ENCODE assay signal across 21 cellular contexts in the genomic region with DNA sequence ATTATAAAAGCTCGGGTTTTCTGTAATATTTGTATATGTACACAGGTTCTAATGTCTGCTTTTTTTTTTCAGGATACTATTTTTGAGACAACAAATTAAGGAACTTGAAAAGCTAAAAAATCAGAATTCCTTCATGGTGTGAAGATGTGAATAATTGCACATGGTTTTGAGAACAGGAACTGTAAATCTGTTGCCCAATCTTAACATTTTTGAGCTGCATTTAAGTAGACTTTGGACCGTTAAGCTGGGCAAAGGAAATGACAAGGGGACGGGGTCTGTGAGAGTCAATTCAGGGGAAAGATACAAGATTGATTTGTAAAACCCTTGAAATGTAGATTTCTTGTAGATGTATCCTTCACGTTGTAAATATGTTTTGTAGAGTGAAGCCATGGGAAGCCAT.
"Had no signal": no experiment of that assay in that cellular context is flagged by ENCODE, and none has a peak within 500 bp of the region (broad histone marks: within the 10 kb centered on the region; RNA-seq: fewer than 3 reads in every experiment).

No MANE protein-coding gene starts in this region.

- H3K9me3 Mint-ChIP-seq: natural killer cell treated with Interleukin-12 subunit alpha and Interleukin-12 subunit beta and Interleukin-15 and Interleukin-18, amount 100 ng/mL, for 72 hours; neural progenitor cell; stimulated activated memory B cell treated with anti-CD40 and anti-IgM and Interleukin-4, amounts not matched to agents 10 μg/mL and 1 μg/mL and 100 μg/mL, for 72 hours had no signal

- H3K4me1 Mint-ChIP-seq: neural progenitor cell; stimulated activated memory B cell treated with anti-CD40 and anti-IgM and Interleukin-4, amounts not matched to agents 10 μg/mL and 1 μg/mL and 100 μg/mL, for 72 hours had no signal

- H3K27ac ChIP-seq: colonic mucosa, esophagus squamous epithelium, hepatocyte, neural progenitor cell had no signal

- H3K9ac ChIP-seq: neural progenitor cell had no signal

- H3K9me3 ChIP-seq: colonic mucosa, esophagus squamous epithelium, spleen had no signal

- H3K4me2 ChIP-seq: hepatocyte, neural progenitor cell had no signal

- H3K4me3 Mint-ChIP-seq: natural killer cell treated with Interleukin-12 subunit alpha and Interleukin-12 subunit beta and Interleukin-15 and Interleukin-18, amount 100 ng/mL, for 72 hours; neural progenitor cell; stimulated activated memory B cell treated with anti-CD40 and anti-IgM and Interleukin-4, amounts not matched to agents 10 μg/mL and 1 μg/mL and 100 μg/mL, for 72 hours had no signal

- H3K27me3 ChIP-seq: colonic mucosa, esophagus squamous epithelium, hepatocyte, neural progenitor cell, spleen had no signal

- DNase-seq: colonic mucosa; dermis blood vessel endothelial cell; esophagus squamous epithelium; foreskin fibroblast; kidney; left cardiac atrium; left ventricle myocardium superior; mesenchymal stem cell; midbrain; posterior cingulate gyrus; spleen; stimulated activated CD4-positive, alpha-beta T cell treated with anti-CD3 and anti-CD28 coated beads, Interleukin-15, amount 100 ng/mL, for 24 hours; stimulated activated CD4-positive, alpha-beta T cell treated with anti-CD3 and anti-CD28 coated beads, Interleukin-1b, Interleukin-23, amount 100 ng/mL, for 48 hours; stimulated activated CD4-positive, alpha-beta T cell treated with anti-CD3 and anti-CD28 coated beads, Interleukin-4, amount 100 ng/mL, for 24 hours; trophoblast cell had no signal

- ATAC-seq: left cardiac atrium; left ventricle myocardium superior; natural killer cell treated with Interleukin-12 subunit alpha and Interleukin-12 subunit beta and Interleukin-15 and Interleukin-18, amount 100 ng/mL, for 72 hours; sciatic nerve; stimulated activated memory B cell treated with anti-CD40 and anti-IgM and Interleukin-4, amounts not matched to agents 10 μg/mL and 1 μg/mL and 100 μg/mL, for 72 hours had no signal

- H2AFZ ChIP-seq: hepatocyte, neural progenitor cell had no signal

- H3K4me3 ChIP-seq: colonic mucosa, esophagus squamous epithelium, hepatocyte, lung, neural progenitor cell, spleen had no signal

- H3K27me3 Mint-ChIP-seq: natural killer cell treated with Interleukin-12 subunit alpha and Interleukin-12 subunit beta and Interleukin-15 and Interleukin-18, amount 100 ng/mL, for 72 hours; stimulated activated memory B cell treated with anti-CD40 and anti-IgM and Interleukin-4, amounts not matched to agents 10 μg/mL and 1 μg/mL and 100 μg/mL, for 72 hours had no signal

- H3K4me1 ChIP-seq: colonic mucosa, esophagus squamous epithelium, neural progenitor cell had no signal

- H3K27ac Mint-ChIP-seq: neural progenitor cell; stimulated activated memory B cell treated with anti-CD40 and anti-IgM and Interleukin-4, amounts not matched to agents 10 μg/mL and 1 μg/mL and 100 μg/mL, for 72 hours had no signal
